In genomic region chr15:44485880-44486279, GRCh38 we compare ENCODE assay signal across 23 cellular contexts. TPM values are rescaled to one million over a fixed set of nuclear protein-coding genes. Genes with fewer than 3 reads are reported as not detected.
DNase-seq lines count a peak whose midpoint lies in the region; ATAC-seq and TF ChIP-seq lines count a peak whose summit lies in the region.
"Had no signal": no experiment of that assay in that cellular context is flagged by ENCODE, and none has a peak within 500 bp of the region (broad histone marks: within the 10 kb centered on the region; RNA-seq: fewer than 3 reads in every experiment).

No MANE protein-coding gene starts in this region.

- POLR2A ChIA-PET in naive thymus-derived CD8-positive, alpha-beta T cell (lab: Charles Lee), result no interaction called here
- POLR2A ChIA-PET in SK-N-SH (lab: Yijun Ruan, JAX), result no interaction called here

- H3K79me2 ChIP-seq in SK-N-SH (ENCODE audit: insufficient read depth), result peaks cover 67% of the 10 kb centered on the region

- peaks cover 49% of the 10 kb centered on the region for H3K36me3 ChIP-seq in CD4-positive, CD25-positive, alpha-beta regulatory T cell (ENCODE audit: control insufficient read depth, insufficient read depth, low read length)
- H3K36me3 ChIP-seq in SK-N-SH (replicated peaks in 1 of 2; ENCODE audit: control insufficient read depth in 1 of 2, insufficient read depth in 2 of 2, low read length in 1 of 2), result peaks cover 0 to 38% of the 10 kb centered on the region in 2 experiments

- CTCF ChIA-PET in SK-N-SH (lab: Yijun Ruan, JAX), result interaction anchor here (1.4 to 1.7 kb wide), 2 partner anchors 15 to 58 kb away, joined by 4 to 6 read pairs; partner anchors contain the start of gene CTDSPL2

- no peak for TF ChIP-seq EP300 in SK-N-SH (IDR thresholded peaks at IDR 0.05; ENCODE audit: borderline replicate concordance in 1 of 2, low read depth in 1 of 2, low read length in 1 of 2)

- peaks cover 64% of the 10 kb centered on the region for H3K36me3 Mint-ChIP-seq in activated T-cell treated with anti-CD3 and anti-CD28 coated beads, Interleukin-2, amount 50 U/mL, for 24 hours (ENCODE audit: low read depth)
- peaks cover 31% of the 10 kb centered on the region for H3K36me3 Mint-ChIP-seq in CD4-positive, CD25-positive, alpha-beta regulatory T cell
- H3K36me3 Mint-ChIP-seq in HFFc6 (ENCODE audit: low read depth), result peaks cover 15% of the 10 kb centered on the region
- peaks cover 4 to 61% (median 13%) of the 10 kb centered on the region in 3 donors for H3K36me3 Mint-ChIP-seq in naive thymus-derived CD8-positive, alpha-beta T cell
- H3K36me3 Mint-ChIP-seq: IgD-negative memory B cell had no signal

- H3K9me3 ChIP-seq in CD4-positive, CD25-positive, alpha-beta regulatory T cell (ENCODE audit: control insufficient read depth in 2 of 2, low read length in 2 of 2), result no peaks in the 10 kb centered on the region
- no peaks in the 10 kb centered on the region for H3K9me3 ChIP-seq in SK-N-SH
- H3K9me3 ChIP-seq: HAP-1, SJCRH30 had no signal

- H3K4me1 Mint-ChIP-seq in activated T-cell treated with anti-CD3 and anti-CD28 coated beads, Interleukin-2, amount 50 U/mL, for 24 hours (ENCODE audit: low read depth), result peaks cover 56% of the 10 kb centered on the region
- peaks cover 16 to 36% (median 22%) of the 10 kb centered on the region in 4 donors for H3K4me1 Mint-ChIP-seq in CD4-positive, CD25-positive, alpha-beta regulatory T cell
- peaks cover 45% of the 10 kb centered on the region for H3K4me1 Mint-ChIP-seq in HFFc6 (ENCODE audit: low read depth)
- peaks cover 9 to 18% (median 15%) of the 10 kb centered on the region in 4 donors for H3K4me1 Mint-ChIP-seq in naive thymus-derived CD8-positive, alpha-beta T cell

- H3K4me3 Mint-ChIP-seq in activated T-cell treated with anti-CD3 and anti-CD28 coated beads, Interleukin-2, amount 50 U/mL, for 24 hours, result no peak overlapping the region
- no peak overlapping the region for H3K4me3 Mint-ChIP-seq in CD4-positive, CD25-positive, alpha-beta regulatory T cell
- no peak overlapping the region for H3K4me3 Mint-ChIP-seq in HFFc6
- H3K4me3 Mint-ChIP-seq in naive thymus-derived CD8-positive, alpha-beta T cell, result no peak overlapping the region
- H3K4me3 Mint-ChIP-seq: GM23338, IgD-negative memory B cell had no signal

- WGBS in SK-N-SH (ENCODE audit: low lambda C conversion rate), result 89% methylated on average over 3 of the region's 3 CpGs

- no peak for ATAC-seq in CD4-positive, CD25-positive, alpha-beta regulatory T cell (ENCODE audit: low read depth in 2 of 2)
- no peak for ATAC-seq in naive thymus-derived CD8-positive, alpha-beta T cell
- no peak for ATAC-seq in HG02870 (IDR thresholded peaks at IDR 0.05; ENCODE audit: unreplicated experiment)
- ATAC-seq: GM23338, PC-3 had no signal

- DNase-seq in activated T-cell treated with anti-CD3 and anti-CD28 coated beads, Interleukin-2, amount 50 U/mL, for 24 hours, result no peak
- DNase-seq in activated T-cell treated with anti-CD3 and anti-CD28 coated beads, Interleukin-2, amount 50 U/mL, for 48 hours, result no peak
- no peak for DNase-seq in CD4-positive, CD25-positive, alpha-beta regulatory T cell
- no peak for DNase-seq in HFFc6
- no peak for DNase-seq in naive thymus-derived CD8-positive, alpha-beta T cell
- DNase-seq in SK-N-SH, result no peak
- DNase-seq: 8988T; ACHN; DMS53; MM.1S; NCI-H2029; NCI-H446; NCI-H526; NCI-H82; NK-92 treated with Interleukin-12 subunit alpha and Interleukin-12 subunit beta, amount 100 ng/mL, for 24 hours; PC-3; SJCRH30 had no signal

- no peak overlapping the region for H3K4me2 ChIP-seq in SK-N-SH
- H3K4me2 ChIP-seq: GM23338, KMS-11 had no signal

- peaks cover 18% of the 10 kb centered on the region for H3F3A ChIP-seq in SK-N-SH (replicated peaks; ENCODE audit: insufficient read depth)

- H3K4me1 ChIP-seq in CD4-positive, CD25-positive, alpha-beta regulatory T cell (ENCODE audit: control insufficient read depth, insufficient read depth, low read length, poor library complexity, severe bottlenecking), result no peaks in the 10 kb centered on the region
- peaks cover 0 to 13% of the 10 kb centered on the region in 2 experiments; a peak in 2 of 4 replicates for H3K4me1 ChIP-seq in SK-N-SH (ENCODE audit: control insufficient read depth in 1 of 2, insufficient read depth in 2 of 2, low read depth in 1 of 2, low read length in 1 of 2)
- H3K4me1 ChIP-seq: HAP-1 had no signal

- no peak overlapping the region for H3K9ac ChIP-seq in SK-N-SH
- H3K9ac ChIP-seq: KMS-11 had no signal

- H3K27ac Mint-ChIP-seq in activated T-cell treated with anti-CD3 and anti-CD28 coated beads, Interleukin-2, amount 50 U/mL, for 24 hours, result peak overlapping the region; percentile 55
- H3K27ac Mint-ChIP-seq in CD4-positive, CD25-positive, alpha-beta regulatory T cell, result peak overlapping the region in 2 of 3 donors; percentile 67 to 70
- H3K27ac Mint-ChIP-seq in HFFc6, result 0 out of 2 replicates have a peak overlapping the region, but pooled peaks have one; percentile 11
- H3K27ac Mint-ChIP-seq in naive thymus-derived CD8-positive, alpha-beta T cell, result peak overlapping the region in 6 of 10 donors; percentile 1 to 84 (median 47)
- H3K27ac Mint-ChIP-seq: GM23338, IgD-negative memory B cell had no signal

- no peaks in the 10 kb centered on the region for H3K27me3 ChIP-seq in CD4-positive, CD25-positive, alpha-beta regulatory T cell (ENCODE audit: control insufficient read depth, insufficient read depth, low read length)
- H3K27me3 ChIP-seq in SK-N-SH (ENCODE audit: insufficient read depth), result no peaks in the 10 kb centered on the region
- H3K27me3 ChIP-seq: SJCRH30 had no signal

- no peak for TF ChIP-seq RAD21 in SK-N-SH (IDR thresholded peaks at IDR 0.05; ENCODE audit: low read length)

- peaks cover 13% of the 10 kb centered on the region; the same call in 1 of the 2 replicates for H4K20me1 ChIP-seq in SK-N-SH (ENCODE audit: insufficient read depth)

- H3K27ac ChIP-seq in CD4-positive, CD25-positive, alpha-beta regulatory T cell (ENCODE audit: insufficient read depth, low read length, poor library complexity, severe bottlenecking), result no peak overlapping the region
- no peak overlapping the region for H3K27ac ChIP-seq in SK-N-SH (ENCODE audit: low read depth in 2 of 2, low read length in 1 of 2)
- H3K27ac ChIP-seq: HL-60, KMS-11, SJCRH30 had no signal

- no peak overlapping the region for H2AFZ ChIP-seq in SK-N-SH (ENCODE audit: low read depth)
- H2AFZ ChIP-seq: GM23338 had no signal

- no peaks in the 10 kb centered on the region for H3K9me3 Mint-ChIP-seq in activated T-cell treated with anti-CD3 and anti-CD28 coated beads, Interleukin-2, amount 50 U/mL, for 24 hours
- H3K9me3 Mint-ChIP-seq in CD4-positive, CD25-positive, alpha-beta regulatory T cell, result no peaks in the 10 kb centered on the region
- H3K9me3 Mint-ChIP-seq in HFFc6, result no peaks in the 10 kb centered on the region
- H3K9me3 Mint-ChIP-seq in naive thymus-derived CD8-positive, alpha-beta T cell, result no peaks in the 10 kb centered on the region
- H3K9me3 Mint-ChIP-seq: GM23338, IgD-negative memory B cell had no signal

- no peak overlapping the region for H3K4me3 ChIP-seq in CD4-positive, CD25-positive, alpha-beta regulatory T cell (ENCODE audit: low read depth, low read length)
- no peak overlapping the region for H3K4me3 ChIP-seq in SK-N-SH (ENCODE audit: low read depth in 2 of 2, low read length in 1 of 2)
- H3K4me3 ChIP-seq: GM23338, HAP-1, SJCRH30 had no signal

- TF ChIP-seq CTCF in HFFc6 (IDR thresholded peaks at IDR 0.05), result no peak
- TF ChIP-seq CTCF in SK-N-SH (IDR thresholded peaks at IDR 0.05), result no peak

- no peaks in the 10 kb centered on the region for H3K9me2 ChIP-seq in SK-N-SH

- H3K27me3 Mint-ChIP-seq in activated T-cell treated with anti-CD3 and anti-CD28 coated beads, Interleukin-2, amount 50 U/mL, for 24 hours, result no peaks in the 10 kb centered on the region
- no peaks in the 10 kb centered on the region for H3K27me3 Mint-ChIP-seq in CD4-positive, CD25-positive, alpha-beta regulatory T cell
- H3K27me3 Mint-ChIP-seq in HFFc6 (ENCODE audit: insufficient read depth), result peaks cover 2% of the 10 kb centered on the region; the same call in 1 of the 2 replicates
- no peaks in the 10 kb centered on the region for H3K27me3 Mint-ChIP-seq in naive thymus-derived CD8-positive, alpha-beta T cell
- H3K27me3 Mint-ChIP-seq: IgD-negative memory B cell had no signal

TF ChIP-seq in SK-N-SH, 30 proteins besides CTCF, POLR2A, EP300 and RAD21:
- TF ChIP-seq FOXM1 (IDR thresholded peaks at IDR 0.05; ENCODE audit: low read depth) (no peak), SIN3A (IDR thresholded peaks at IDR 0.05; ENCODE audit: borderline replicate concordance, low read depth, low read length) (no peak), IRF3 (IDR thresholded peaks at IDR 0.05; ENCODE audit: low read depth, low read length) (no peak), MEF2A (IDR thresholded peaks at IDR 0.05; ENCODE audit: borderline replicate concordance, low read depth) (no peak), EZH2phosphoT487 (IDR thresholded peaks at IDR 0.05; ENCODE audit: borderline replicate concordance, low read depth) (no peak)

RNA-seq across cellular contexts. Expression of gene EIF3J, which starts 51.1 kb away (rescaled TPM):
- total RNA-seq in CD4-positive, CD25-positive, alpha-beta regulatory T cell, result 80.4 TPM
- polyA plus RNA-seq in CD4-positive, CD25-positive, alpha-beta regulatory T cell, result 10 to 100 TPM; 18.2 to 29.0 (median 22.0) TPM
- total RNA-seq in HFFc6 (2021; fragmentation: NEBNext Ultra II Directional; extraction: Animal tissue kit (Norgen Biotek cat#: 25700)), result 100 to 1,000 TPM in 1 of 6 experiments, 10 to 100 TPM in 5; 83.2 to 120 (median 87.5) TPM
- total RNA-seq in naive thymus-derived CD8-positive, alpha-beta T cell, result 10 to 100 TPM; 70.9 to 77.4 TPM
- 10 to 100 TPM; 15.3 to 18.4 (median 16.2) TPM for polyA plus RNA-seq in naive thymus-derived CD8-positive, alpha-beta T cell
- polyA plus RNA-seq in SK-N-SH (2012; rRNA removed), result 23.8 and 32.0 TPM in 2 replicates
- 35.5 and 45.4 TPM in 2 replicates for polyA plus RNA-seq in SK-N-SH (2012; cell fraction: cytosol; rRNA removed)
- 11.4 and 30.3 TPM in 2 replicates for polyA plus RNA-seq in SK-N-SH (2012; cell fraction: nucleus; rRNA removed)

RNA-seq across cellular contexts. Expression of gene CTDSPL2, which starts 58.5 kb away (rescaled TPM):
- total RNA-seq in CD4-positive, CD25-positive, alpha-beta regulatory T cell, result 81.8 TPM
- 10 to 100 TPM; 41.3 to 54.6 (median 44.3) TPM for polyA plus RNA-seq in CD4-positive, CD25-positive, alpha-beta regulatory T cell
- 10 to 100 TPM; 19.8 to 32.7 (median 30.6) TPM for total RNA-seq in HFFc6 (2021; fragmentation: NEBNext Ultra II Directional; extraction: Animal tissue kit (Norgen Biotek cat#: 25700))
- 10 to 100 TPM; 78.0 to 79.0 TPM for total RNA-seq in naive thymus-derived CD8-positive, alpha-beta T cell
- 10 to 100 TPM; 29.0 to 41.8 (median 41.2) TPM for polyA plus RNA-seq in naive thymus-derived CD8-positive, alpha-beta T cell
- polyA plus RNA-seq in SK-N-SH (2012; rRNA removed), result 9.0 and 13.7 TPM in 2 replicates
- 13.3 and 16.8 TPM in 2 replicates for polyA plus RNA-seq in SK-N-SH (2012; cell fraction: cytosol; rRNA removed)
- 6.3 and 10.5 TPM in 2 replicates for polyA plus RNA-seq in SK-N-SH (2012; cell fraction: nucleus; rRNA removed)

Comparison
In these comparisons a context has a peak if more than half of its experiments do, and no peak if none do; other contexts are left out.
1. H3K27ac Mint-ChIP-seq: peak in every context shown above with its lines; median percentile 68 in CD4-positive, CD25-positive, alpha-beta regulatory T cell; 55 in activated T-cell treated with anti-CD3 and anti-CD28 coated beads, Interleukin-2, amount 50 U/mL, for 24 hours; 47 in naive thymus-derived CD8-positive, alpha-beta T cell; 11 in HFFc6.